8 cellular contexts compared by ENCODE assay signal in the genomic region with DNA sequence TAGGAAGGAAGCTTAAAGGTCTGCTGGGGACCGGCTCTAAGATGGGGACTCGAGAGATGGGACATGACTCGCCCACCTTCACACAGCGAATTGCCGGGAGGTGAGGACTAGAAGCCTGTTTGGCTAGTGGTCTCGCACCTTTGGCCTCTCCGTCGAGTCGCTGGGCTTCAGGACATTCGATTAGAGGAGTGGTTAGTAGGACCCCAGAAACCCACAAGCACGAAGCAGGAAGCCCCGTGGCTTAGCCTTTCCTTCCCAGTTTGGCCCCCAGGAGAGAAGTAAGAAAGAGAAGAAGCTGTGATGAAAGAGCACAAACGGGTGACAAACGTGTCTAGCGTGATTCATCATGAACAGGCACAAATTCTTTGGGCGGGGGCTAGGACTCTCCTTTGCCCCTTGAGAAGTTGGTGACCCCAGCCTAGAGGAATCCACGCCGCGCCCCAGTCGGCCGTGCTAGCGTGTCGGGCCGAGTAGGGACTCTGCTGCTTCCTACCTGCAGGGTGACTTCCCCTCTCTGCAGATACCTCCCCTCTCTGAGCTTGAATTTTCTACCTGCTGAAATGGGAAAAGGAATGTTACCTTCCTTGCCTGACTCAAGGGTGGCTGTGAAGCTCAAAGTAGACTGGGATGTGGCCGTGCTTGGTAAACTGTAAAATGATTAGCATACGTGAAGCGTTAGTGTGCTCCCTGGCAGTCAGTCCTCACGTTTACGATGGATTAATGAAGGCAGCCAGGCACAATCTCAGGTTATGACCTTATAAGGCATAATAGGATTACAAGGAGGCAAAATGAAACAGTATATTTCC. TPM values are rescaled to one million over a fixed set of nuclear protein-coding genes. Genes with fewer than 3 reads are reported as not detected.
DNase-seq lines count a peak whose midpoint lies in the region; ATAC-seq, FAIRE-seq and TF ChIP-seq lines count a peak whose summit lies in the region.

No MANE protein-coding gene starts in this region.

- H3K79me2 ChIP-seq in OCI-LY7 (ENCODE audit: insufficient read depth, low read depth, low read length) = no peaks in the 10 kb centered on the region

- no peaks in the 10 kb centered on the region for H3K36me3 ChIP-seq in OCI-LY7 (ENCODE audit: insufficient read depth, low read length)

- peaks cover 58% of the 10 kb centered on the region for H3K4me1 ChIP-seq in OCI-LY7 (ENCODE audit: insufficient read depth, low read length, poor library complexity, severe bottlenecking)

- CTCF ChIA-PET in OCI-LY7 (lab: Charles Lee; ENCODE audit: unreplicated experiment) = interaction anchor here (1.0 kb wide), 1 partner anchor 544 kb away, joined by 5 read pairs; no protein-coding TSS in a partner anchor

- TF ChIP-seq CTCF in AG10803 (conservative IDR thresholded peaks at IDR 0.05; ENCODE audit: low read length) (peak; percentile 15), OCI-LY7 (conservative IDR thresholded peaks at IDR 0.05; ENCODE audit: low read length) (no peak), astrocyte of the spinal cord (IDR thresholded peaks at IDR 0.05; ENCODE audit: low read depth, low read length) (no peak)

- DNase-seq in AG10803 (ENCODE audit: low read depth) (peak; percentile 86), H54 (ENCODE audit: insufficient read length, low spot score) (no peak), OCI-LY7 (ENCODE audit: low spot score) (no peak), astrocyte of the spinal cord (ENCODE audit: low read depth, low spot score) (peak; percentile 67)

- POLR2A ChIA-PET in OCI-LY7 (lab: Charles Lee) = interaction anchor here (0.6 to 2.6 kb wide), 7 partner anchors 9 to 604 kb away, joined by 3 to 7 read pairs (median 3); no protein-coding TSS in a partner anchor

- in situ Hi-C loops in astrocyte of the spinal cord (cut with HindIII; ENCODE audit: low sequenced_read_pairs) = no loop called here

- ATAC-seq in GM21526 (IDR thresholded peaks at IDR 0.05; ENCODE audit: low FRiP score, unreplicated experiment) = no peak
- no peak for ATAC-seq in HG03135 (IDR thresholded peaks at IDR 0.05; ENCODE audit: unreplicated experiment)

- H3K9me3 ChIP-seq in OCI-LY7 (ENCODE audit: low read length) (no peaks in the 10 kb centered on the region), iPS-18c (ENCODE audit: control insufficient read depth, insufficient read depth, low read length) (peaks cover 2% of the 10 kb centered on the region)

- intact Hi-C loops in OCI-LY7 (cut with micrococcal nuclease; ENCODE audit: unreplicated experiment) = no loop called here

- no peaks in the 10 kb centered on the region for H3K9me2 ChIP-seq in OCI-LY7 (ENCODE audit: insufficient read depth, low read length)

- H3K4me3 ChIP-seq in AG10803 (ENCODE audit: low read length) (peak overlapping the region; percentile 100), OCI-LY7 (ENCODE audit: low read depth, low read length, poor library complexity, severe bottlenecking) (peak overlapping the region; percentile 62), astrocyte of the spinal cord (ENCODE audit: low read depth, low read length) (peak overlapping the region; percentile 76), iPS-18c (ENCODE audit: insufficient read depth, low read depth, low read length) (peak overlapping the region; percentile 81), skin epidermis (peak overlapping the region; percentile 52 to 77 (median 65))

- H4K20me1 ChIP-seq in OCI-LY7 (ENCODE audit: insufficient read depth, low read length) = no peaks in the 10 kb centered on the region

- BruUV-seq in OCI-LY7 (replicated peaks; lab: Mats Ljungman, UMichigan) = no TSS peak

- no peak overlapping the region for H3K27ac ChIP-seq in OCI-LY7 (ENCODE audit: low read depth, low read length, poor library complexity, severe bottlenecking)
- H3K27ac ChIP-seq in skin epidermis = peak overlapping the region in 20 of 21 experiments; percentile 56 to 91 (median 82)

- peak overlapping the region; percentile 68; the same call in 1 of the 2 replicates for H2AFZ ChIP-seq in OCI-LY7 (ENCODE audit: low read length)

- peak overlapping the region; percentile 76 for H3K4me2 ChIP-seq in OCI-LY7 (ENCODE audit: low read length)

- FAIRE-seq in H54 (lab: Jason Lieb, UNC) = no peak

- TF ChIP-seq POLR2A in H54 (IDR thresholded peaks at IDR 0.05; ENCODE audit: low read depth, low read length) = peak; percentile 17; the same call in 1 of the 2 replicates

RNA-seq across cellular contexts. Expression of gene ADM, which starts 1.1 kb away (rescaled TPM):
- 4.9 and 5.9 TPM in 2 replicates for total RNA-seq in OCI-LY7 (2014; rRNA removed; shearing (Covaris generic))
- 0.20 and 0.46 TPM in 2 replicates for total RNA-seq in OCI-LY7 (2022)

RNA-seq across cellular contexts. Expression of gene SBF2, which starts 9.7 kb away (rescaled TPM):
- 12.4 and 14.3 TPM in 2 replicates for total RNA-seq in OCI-LY7 (2014; rRNA removed; shearing (Covaris generic))
- 12.9 and 15.2 TPM in 2 replicates for total RNA-seq in OCI-LY7 (2022)

Comparison
In these comparisons a context has a peak if more than half of its experiments do, and no peak if none do; other contexts are left out.
1. DNase-seq: peak in AG10803 (single experiment) and astrocyte of the spinal cord (single experiment); none in H54 (single experiment) and OCI-LY7 (single experiment).
2. Peak in every context shown above with its lines, with median percentiles within 50 percentile points of each other: H3K4me3 ChIP-seq.